ENCODE assay signal across 23 cellular contexts in genomic region chr14:101217972-101218371, GRCh38.
"Had no signal": no experiment of that assay in that cellular context is flagged by ENCODE, and none has a peak within 500 bp of the region (broad histone marks: within the 10 kb centered on the region; RNA-seq: fewer than 3 reads in every experiment).

No MANE protein-coding gene starts in this region.

- H3K4me1 ChIP-seq: heart right ventricle, parathyroid adenoma, tibial nerve, uterus had no signal

- H3K4me3 ChIP-seq: heart right ventricle, right lobe of liver, smooth muscle cell, tibial nerve, uterus had no signal

- ATAC-seq: activated naive CD8-positive, alpha-beta T cell treated with anti-CD3 and anti-CD28 coated beads, Interleukin-2, amount 50 U/mL, for 24 hours; heart right ventricle; left ventricle myocardium superior; SK-N-SH treated with all-trans-retinoic acid at 6 μM for 48 hours; stimulated activated naive CD8-positive, alpha-beta T cell treated with anti-CD3 and anti-CD28 coated beads, Interleukin-15, Interleukin-2, amounts not matched to agents 100 U/mL and 50 U/mL, for 24 hours; T-cell; WTC11 had no signal

- H3K27ac ChIP-seq: heart right ventricle, parathyroid adenoma, right lobe of liver, tibial nerve, uterus had no signal

- H3K27me3 ChIP-seq: right lobe of liver, tibial nerve, uterus had no signal

- H3K36me3 ChIP-seq: heart right ventricle, right lobe of liver, tibial nerve, uterus had no signal

- H3K9me3 ChIP-seq: right lobe of liver, uterus had no signal

- DNase-seq: activated gamma-delta T cell; activated naive CD4-positive, alpha-beta T cell treated with anti-CD3 and anti-CD28 coated beads, Interleukin-2, amount 50 U/mL, for 16 hours; activated naive CD8-positive, alpha-beta T cell treated with anti-CD3 and anti-CD28 coated beads, Interleukin-2, amount 50 U/mL, for 24 hours; cerebellar nuclear complex; cortex of kidney; effector CD4-positive, alpha-beta T cell; foreskin fibroblast; heart right ventricle; left ventricle myocardium superior; mammary epithelial cell; midbrain; nephron progenitor cell; stimulated activated CD4-positive, alpha-beta T cell treated with anti-CD3 and anti-CD28 coated beads, Interleukin-2, amount 100 ng/mL, for 48 hours; stimulated activated naive CD8-positive, alpha-beta T cell treated with anti-CD3 and anti-CD28 coated beads, Interleukin-15, Interleukin-2, amounts not matched to agents 100 U/mL and 50 U/mL, for 24 hours; substantia nigra had no signal
